ENCODE assay signal across 1 cellular context in genomic region chr2:8571286-8571791, GRCh38.
TF ChIP-seq lines count a peak whose summit lies in the region.

No MANE protein-coding gene starts in this region.

TF ChIP-seq in H1, 55 proteins besides CTCF, POLR2A, EP300 and RAD21:
- TF ChIP-seq, protein P1, sequence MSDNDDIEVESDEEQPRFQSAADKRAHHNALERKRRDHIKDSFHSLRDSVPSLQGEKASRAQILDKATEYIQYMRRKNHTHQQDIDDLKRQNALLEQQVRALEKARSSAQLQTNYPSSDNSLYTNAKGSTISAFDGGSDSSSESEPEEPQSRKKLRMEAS (IDR thresholded peaks at IDR 0.05) = no peak
- TF ChIP-seq KDM5A (IDR thresholded peaks at IDR 0.05; ENCODE audit: low read length) (no peak), TEAD4 (IDR thresholded peaks at IDR 0.05; ENCODE audit: low read depth, low read length) (no peak), SP1 (IDR thresholded peaks at IDR 0.05; ENCODE audit: low read depth, low read length) (no peak), ZNF274 (IDR thresholded peaks at IDR 0.05; ENCODE audit: borderline replicate concordance, extremely low read depth, low read length) (no peak), SAP30 (IDR thresholded peaks at IDR 0.05; ENCODE audit: insufficient read depth, insufficient replicate concordance, low read length) (no peak), E2F6 (IDR thresholded peaks at IDR 0.05) (no peak), SP2 (IDR thresholded peaks at IDR 0.05; ENCODE audit: low read length) (no peak), TCF12 (IDR thresholded peaks at IDR 0.05; ENCODE audit: low read depth, low read length) (no peak), SRF (IDR thresholded peaks at IDR 0.05; ENCODE audit: low read depth, low read length) (no peak), ASH2L (IDR thresholded peaks at IDR 0.05; ENCODE audit: low read length) (no peak), RFX5 (IDR thresholded peaks at IDR 0.05; ENCODE audit: borderline replicate concordance, low read depth, low read length) (no peak), POLR2AphosphoS5 (IDR thresholded peaks at IDR 0.05; ENCODE audit: low read depth, low read length) (no peak), EGR1 (IDR thresholded peaks at IDR 0.05; ENCODE audit: borderline replicate concordance, low read depth, low read length) (no peak), KDM4A (IDR thresholded peaks at IDR 0.05; ENCODE audit: low read depth, low read length, severe bottlenecking) (no peak)
